16 cellular contexts compared by ENCODE assay signal in the genomic region with DNA sequence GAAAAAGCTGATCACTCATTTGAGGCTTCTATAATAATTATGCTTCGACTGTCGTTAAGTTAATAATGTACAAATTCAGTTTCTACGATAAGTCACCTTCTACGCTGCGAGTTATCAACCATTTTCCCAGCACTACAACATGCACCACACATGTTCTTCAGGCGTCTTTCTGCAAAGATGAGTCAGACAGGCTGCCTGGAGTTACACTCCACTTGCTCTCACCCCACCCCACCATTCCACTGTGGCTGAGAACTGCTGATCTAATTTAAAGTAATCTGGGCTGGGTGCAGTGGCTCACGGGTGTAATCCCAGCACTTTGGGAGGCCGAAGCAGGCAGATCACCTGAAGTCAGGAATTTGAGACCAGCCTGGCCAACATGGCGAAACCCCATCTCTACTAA.
DNase-seq lines count a peak whose midpoint lies in the region; FAIRE-seq and TF ChIP-seq lines count a peak whose summit lies in the region.
"Had no signal": no experiment of that assay in that cellular context is flagged by ENCODE, and none has a peak within 500 bp of the region (broad histone marks: within the 10 kb centered on the region; RNA-seq: fewer than 3 reads in every experiment).

No MANE protein-coding gene starts in this region.

- H4K20me1 ChIP-seq in smooth muscle cell (ENCODE audit: low read depth), result no peaks in the 10 kb centered on the region

- WGBS in smooth muscle cell (ENCODE audit: low lambda C conversion rate), result 53% methylated on average over 9 of the region's 9 CpGs

- no peak for TF ChIP-seq POLR2A in H54 (IDR thresholded peaks at IDR 0.05; ENCODE audit: low read depth, low read length)

- FAIRE-seq in H54 (lab: Jason Lieb, UNC), result peak; percentile 74
- FAIRE-seq: H1 had no signal

- peaks cover 8% of the 10 kb centered on the region for H3K79me2 ChIP-seq in smooth muscle cell (ENCODE audit: low read depth)

- TF ChIP-seq CTCF in smooth muscle cell (IDR thresholded peaks at IDR 0.05; ENCODE audit: borderline replicate concordance, insufficient read depth, poor library complexity, severe bottlenecking), result no peak

- H3K27ac ChIP-seq in smooth muscle cell (ENCODE audit: low read depth), result peak overlapping the region; percentile 22
- H3K27ac ChIP-seq: RWPE1, thoracic aorta had no signal

- no peak overlapping the region for H2AFZ ChIP-seq in smooth muscle cell (ENCODE audit: low read depth)

- H3K9me3 ChIP-seq in smooth muscle cell (replicated peaks; ENCODE audit: low read depth), result no peaks in the 10 kb centered on the region
- H3K9me3 ChIP-seq: thoracic aorta had no signal

- no peak overlapping the region for H3K4me3 ChIP-seq in smooth muscle cell
- H3K4me3 ChIP-seq: thoracic aorta had no signal

- no peaks in the 10 kb centered on the region for H3K36me3 ChIP-seq in smooth muscle cell (ENCODE audit: low read depth)

- no peaks in the 10 kb centered on the region for H3F3A ChIP-seq in smooth muscle cell (ENCODE audit: low read depth)

- no peak overlapping the region for H3K9ac ChIP-seq in smooth muscle cell (ENCODE audit: low read depth)

- no peaks in the 10 kb centered on the region for H3K4me1 ChIP-seq in smooth muscle cell (ENCODE audit: low read depth)

- peak overlapping the region; percentile 48 for H3K4me2 ChIP-seq in smooth muscle cell

- DNase-seq in H54 (ENCODE audit: insufficient read length, low spot score), result peak; percentile 6
- DNase-seq in amniotic epithelial cell (ENCODE audit: low read depth), result peak; percentile 63
- peak; percentile 23 for DNase-seq in fibroblast of the conjunctiva (ENCODE audit: low read depth)
- DNase-seq in smooth muscle cell (lab: John Stamatoyannopoulos, UW; ENCODE audit: unreplicated experiment), result no peak
- DNase-seq in NCI-H1436 treated with DMSO at 0.1 percent for 48 hours (lab: John Stamatoyannopoulos, UW), result no peak
- no peak for DNase-seq in epidermal melanocyte (ENCODE audit: insufficient read length, low spot score)
- no peak for DNase-seq in NCI-H1105 treated with DMSO at 0.1 percent for 48 hours (lab: John Stamatoyannopoulos, UW)
- DNase-seq: activated CD8-positive, alpha-beta memory T cell treated with anti-CD3 and anti-CD28 coated beads, Interleukin-2, amount 10 ng/mL, durations not matched to agents 7 days and 5 days; activated gamma-delta T cell treated with Interleukin-2 at 50 U/mL for 16 hours; CD4-positive, alpha-beta T cell; NCI-H774; nephron progenitor cell; T-helper 1 cell had no signal

- no peaks in the 10 kb centered on the region for H3K27me3 ChIP-seq in smooth muscle cell (ENCODE audit: low read depth)

Comparison
In these comparisons a context has a peak if more than half of its experiments do, and no peak if none do; other contexts are left out.
1. DNase-seq: peak in H54 (single experiment), amniotic epithelial cell (single experiment) and fibroblast of the conjunctiva (single experiment); none in smooth muscle cell (single experiment), NCI-H1436 treated with DMSO at 0.1 percent for 48 hours (single experiment), epidermal melanocyte (single experiment) and NCI-H1105 treated with DMSO at 0.1 percent for 48 hours (single experiment).